In genomic region chr9:121914604-121915303, GRCh38 we compare ENCODE assay signal across 18 cellular contexts.
DNase-seq lines count a peak whose midpoint lies in the region; ATAC-seq, FAIRE-seq and TF ChIP-seq lines count a peak whose summit lies in the region.
"Had no signal": no experiment of that assay in that cellular context is flagged by ENCODE, and none has a peak within 500 bp of the region (broad histone marks: within the 10 kb centered on the region; RNA-seq: fewer than 3 reads in every experiment).

No MANE protein-coding gene starts in this region.

- no peak for TF ChIP-seq POLR2A in heart left ventricle (IDR thresholded peaks at IDR 0.05)

- H3K9me3 ChIP-seq in heart left ventricle (no peaks in the 10 kb centered on the region), left ventricle myocardium inferior (replicated peaks) (no peaks in the 10 kb centered on the region), upper lobe of right lung (no peaks in the 10 kb centered on the region)
- H3K9me3 ChIP-seq: Caco-2, HAP-1 had no signal

- TF ChIP-seq CTCF in heart left ventricle (IDR thresholded peaks at IDR 0.05): no peak
- no peak for TF ChIP-seq CTCF in left ventricle myocardium inferior (IDR thresholded peaks at IDR 0.05; ENCODE audit: borderline replicate concordance)
- no peak for TF ChIP-seq CTCF in bronchial epithelial cell (IDR thresholded peaks at IDR 0.05; ENCODE audit: insufficient read depth, low read length, severe bottlenecking)
- TF ChIP-seq CTCF in upper lobe of right lung (IDR thresholded peaks at IDR 0.05): no peak

- WGBS in heart left ventricle, 4 donors: 78 to 92% (median 88%) methylated on average over 9 to 10 of the region's 10 CpGs

- DNase-seq in heart left ventricle (no peak), left ventricle myocardium inferior (no peak), M059J (ENCODE audit: low read depth) (peak; percentile 34), bronchial epithelial cell (ENCODE audit: low read depth) (peak; percentile 23), upper lobe of right lung (no peak), activated gamma-delta T cell (lab: John Stamatoyannopoulos, UW) (no peak)
- DNase-seq: Caco-2; CD4-positive, CD25-positive, alpha-beta regulatory T cell; DMS53; NCI-H1048; NCI-H1436 treated with DMSO at 0.1 percent for 48 hours; NCI-H2081 treated with DMSO at 0.1 percent for 48 hours; NCI-H446; NCI-H748 treated with DMSO at 0.1 percent for 48 hours had no signal

- ATAC-seq in heart left ventricle: peak in 3 of 4 donors; percentile 46 to 64 (median 62)
- peak; percentile 33 for ATAC-seq in upper lobe of right lung
- no peak for ATAC-seq in HG03432 (IDR thresholded peaks at IDR 0.05; ENCODE audit: unreplicated experiment)
- ATAC-seq: Panc1 had no signal

- H3K36me3 ChIP-seq in heart left ventricle: peaks cover 0 to 4% (median 0%) of the 10 kb centered on the region in 9 donors
- no peaks in the 10 kb centered on the region for H3K36me3 ChIP-seq in left ventricle myocardium inferior
- peaks cover 1% of the 10 kb centered on the region for H3K36me3 ChIP-seq in bronchial epithelial cell (ENCODE audit: control insufficient read depth, insufficient read depth, low read length)
- H3K36me3 ChIP-seq in upper lobe of right lung: no peaks in the 10 kb centered on the region
- H3K36me3 ChIP-seq: HAP-1 had no signal

- no peak for FAIRE-seq in bronchial epithelial cell (lab: Jason Lieb, UNC)

- H3K4me1 ChIP-seq in heart left ventricle: no peaks in the 10 kb centered on the region
- peaks cover 6% of the 10 kb centered on the region for H3K4me1 ChIP-seq in left ventricle myocardium inferior
- H3K4me1 ChIP-seq in upper lobe of right lung: no peaks in the 10 kb centered on the region
- H3K4me1 ChIP-seq: HAP-1 had no signal

- H3K27me3 ChIP-seq in heart left ventricle (no peaks in the 10 kb centered on the region), left ventricle myocardium inferior (ENCODE audit: low read depth) (no peaks in the 10 kb centered on the region), bronchial epithelial cell (ENCODE audit: control insufficient read depth, insufficient read depth, low read length) (no peaks in the 10 kb centered on the region), upper lobe of right lung (no peaks in the 10 kb centered on the region)

- H3K4me3 ChIP-seq in heart left ventricle (no peak overlapping the region), left ventricle myocardium inferior (no peak overlapping the region), bronchial epithelial cell (ENCODE audit: low read depth, low read length) (no peak overlapping the region), upper lobe of right lung (no peak overlapping the region)
- H3K4me3 ChIP-seq: HAP-1, SK-N-MC had no signal

- intact Hi-C loops in heart left ventricle (cut with DNase I): no loop called here
- intact Hi-C loops in left ventricle myocardium inferior (cut with micrococcal nuclease): no loop called here
- intact Hi-C loops in upper lobe of right lung (cut with DNase I): no loop called here

- no peak overlapping the region for H3K27ac ChIP-seq in heart left ventricle
- no peak overlapping the region for H3K27ac ChIP-seq in left ventricle myocardium inferior (replicated peaks)
- no peak overlapping the region for H3K27ac ChIP-seq in upper lobe of right lung
- H3K27ac ChIP-seq: SK-N-MC had no signal

Comparison
In these comparisons a context has a peak if more than half of its experiments do, and no peak if none do; other contexts are left out.
1. DNase-seq: peak in M059J (single experiment) and bronchial epithelial cell (single experiment); none in heart left ventricle (0 of 5), left ventricle myocardium inferior (single experiment), upper lobe of right lung (single experiment) and activated gamma-delta T cell (single experiment).